Comparison of ENCODE assay signal across 8 cellular contexts in genomic region chr19:52094526-52094925, GRCh38. TPM values are rescaled to one million over a fixed set of nuclear protein-coding genes. Genes with fewer than 3 reads are reported as not detected.
DNase-seq lines count a peak whose midpoint lies in the region; ATAC-seq and TF ChIP-seq lines count a peak whose summit lies in the region.

No MANE protein-coding gene starts in this region.

- H3K27ac ChIP-seq in PC-9 (no peak overlapping the region), esophagus (ENCODE audit: low read depth in 2 of 2, low read length in 1 of 2) (peak overlapping the region in 1 of 2 donors; percentile 19), neutrophil (no peak overlapping the region)

- no TSS peak for BruUV-seq in PC-9 (replicated peaks; lab: Mats Ljungman, UMichigan)

- CTCF ChIA-PET in PC-9 (lab: Charles Lee), result no interaction called here

- peaks cover 10% of the 10 kb centered on the region for H3K4me1 ChIP-seq in PC-9 (replicated peaks; ENCODE audit: insufficient read depth)
- H3K4me1 ChIP-seq in esophagus (ENCODE audit: control insufficient read depth in 2 of 2, insufficient read depth in 2 of 2, low read length in 1 of 2), result no peaks in the 10 kb centered on the region
- H3K4me1 ChIP-seq in neutrophil (ENCODE audit: control insufficient read depth in 1 of 2, insufficient read depth in 1 of 2, low read depth in 1 of 2, low read length in 1 of 2), result peaks cover 8 to 12% of the 10 kb centered on the region in 2 experiments

- H4K20me1 ChIP-seq in PC-9 (ENCODE audit: insufficient read depth), result no peaks in the 10 kb centered on the region

- peaks cover 11% of the 10 kb centered on the region for H3F3A ChIP-seq in PC-9 (ENCODE audit: insufficient read depth, low read depth)

- H3K4me3 ChIP-seq in PC-9 (peak overlapping the region; percentile 85), esophagus (ENCODE audit: low read depth in 1 of 2, low read length in 2 of 2) (peak overlapping the region; percentile 87 to 95), neutrophil (ENCODE audit: low read depth in 1 of 2, low read length in 1 of 2) (peak overlapping the region; percentile 82 to 99)

- in situ Hi-C loops in Caki2 (cut with HindIII; ENCODE audit: low pct_unique_long_range_greater_than_20kb, low sequenced_read_pairs), result no loop called here

- H3K79me2 ChIP-seq in PC-9 (ENCODE audit: low read depth), result peaks cover 46% of the 10 kb centered on the region

- intact Hi-C loops in PC-9 (cut with micrococcal nuclease; ENCODE audit: unreplicated experiment), result loop anchor here (2.0 kb wide), 1 partner anchor 44 kb away; the partner anchor contains the start of gene ZNF616

- H3K27me3 ChIP-seq in PC-9 (ENCODE audit: insufficient read depth, low read depth) (no peaks in the 10 kb centered on the region), esophagus (ENCODE audit: control insufficient read depth in 1 of 2, insufficient read depth in 2 of 2, low read length in 2 of 2) (no peaks in the 10 kb centered on the region), neutrophil (no peaks in the 10 kb centered on the region)

- peak; percentile 15 for DNase-seq in Caki2 (ENCODE audit: low read depth)
- DNase-seq in PC-9, result no peak
- DNase-seq in NCI-H2029 treated with DMSO at 0.1 percent for 48 hours (lab: John Stamatoyannopoulos, UW), result no peak

- POLR2A ChIA-PET in PC-9 (lab: Charles Lee; ENCODE audit: unreplicated experiment), result interaction anchor here (0.6 kb wide), 1 partner anchor 80 kb away, joined by 3 read pairs; no protein-coding TSS in a partner anchor

- H3K36me3 ChIP-seq in PC-9 (ENCODE audit: low read depth), result peaks cover 41% of the 10 kb centered on the region
- H3K36me3 ChIP-seq in esophagus (ENCODE audit: control insufficient read depth in 2 of 2, insufficient read depth in 2 of 2, low read length in 1 of 2), result peaks cover 6 to 9% of the 10 kb centered on the region in 2 donors
- no peaks in the 10 kb centered on the region for H3K36me3 ChIP-seq in neutrophil

- no peak for ATAC-seq in HG03460 (IDR thresholded peaks at IDR 0.05; ENCODE audit: unreplicated experiment)
- no peak for ATAC-seq in HG02885 (IDR thresholded peaks at IDR 0.05; ENCODE audit: poor library complexity, unreplicated experiment)
- no peak for ATAC-seq in HG03521 (IDR thresholded peaks at IDR 0.05; ENCODE audit: unreplicated experiment)

- peak overlapping the region; percentile 93 for H3K4me2 ChIP-seq in PC-9

- no peak for TF ChIP-seq CTCF in PC-9 (conservative IDR thresholded peaks at IDR 0.05)
- TF ChIP-seq CTCF in neutrophil (IDR thresholded peaks at IDR 0.05), result no peak

- H2AFZ ChIP-seq in PC-9, result peak overlapping the region; percentile 94

- no peaks in the 10 kb centered on the region for H3K9me2 ChIP-seq in PC-9 (ENCODE audit: insufficient read depth)

- 9 to 13% methylated on average over 6 of the region's 6 CpGs for WGBS in esophagus, 2 donors

- H3K9me3 ChIP-seq in PC-9 (ENCODE audit: insufficient read depth, low read depth), result peaks cover 72% of the 10 kb centered on the region
- H3K9me3 ChIP-seq in esophagus (ENCODE audit: control insufficient read depth in 2 of 2, insufficient read depth in 1 of 2, low read depth in 1 of 2, low read length in 1 of 2), result peaks cover 4 to 18% of the 10 kb centered on the region in 2 donors
- H3K9me3 ChIP-seq in neutrophil, result peaks cover 8% of the 10 kb centered on the region

RNA-seq across cellular contexts. Expression of gene ZNF841, which starts 1.0 kb away (rescaled TPM):
- 9.9 and 10.4 TPM in 2 replicates for total RNA-seq in Caki2 (2014; rRNA removed; shearing (Covaris generic); ENCODE audit: low replicate concordance)
- 20.4 and 24.9 TPM in 2 replicates for total RNA-seq in PC-9 (2021)
- 1 to 10 TPM; 8.1 to 8.5 TPM for polyA plus RNA-seq in esophagus

RNA-seq across cellular contexts. Expression of gene ZNF616, which starts 45.2 kb away (rescaled TPM):
- total RNA-seq in Caki2 (2014; rRNA removed; shearing (Covaris generic); ENCODE audit: low replicate concordance), result 2.3 and 20.2 TPM in 2 replicates
- 9.9 and 12.6 TPM in 2 replicates for total RNA-seq in PC-9 (2021)
- polyA plus RNA-seq in esophagus, result 1 to 10 TPM; 1.4 to 1.7 TPM

RNA-seq across cellular contexts. Expression of gene ZNF432, which starts 45.9 kb away (rescaled TPM):
- total RNA-seq in Caki2 (2014; rRNA removed; shearing (Covaris generic); ENCODE audit: low replicate concordance), result 3.4 and 4.2 TPM in 2 replicates
- total RNA-seq in PC-9 (2021), result 8.1 and 9.9 TPM in 2 replicates
- polyA plus RNA-seq in esophagus, result 10 to 100 TPM in 1 of 2 donors, 1 to 10 TPM in 1; 6.8 to 10.1 TPM
